ENCODE assay signal across 28 cellular contexts in the genomic region with DNA sequence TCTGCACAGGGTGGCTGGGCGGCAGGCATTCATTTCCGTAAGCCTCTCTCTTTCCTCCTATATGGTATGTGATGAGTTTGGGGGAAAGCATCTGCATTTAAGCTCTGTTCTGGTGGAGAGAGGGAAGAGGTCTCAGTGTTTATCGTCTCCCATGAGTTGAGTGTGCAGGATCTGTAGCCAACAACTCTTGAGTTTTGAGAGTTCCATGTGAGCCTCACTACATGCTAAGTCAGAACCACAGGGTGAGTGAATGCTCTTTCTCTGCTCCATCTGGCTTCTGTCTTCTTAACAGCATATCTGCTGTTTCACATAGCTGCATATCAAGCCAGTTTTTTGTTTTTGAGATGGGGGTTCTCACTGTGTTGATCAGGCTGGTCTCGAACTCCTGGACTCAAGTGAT. TPM values are rescaled to one million over a fixed set of nuclear protein-coding genes. Genes with fewer than 3 reads are reported as not detected.
DNase-seq lines count a peak whose midpoint lies in the region; ATAC-seq, FAIRE-seq and TF ChIP-seq lines count a peak whose summit lies in the region.
"Had no signal": no experiment of that assay in that cellular context is flagged by ENCODE, and none has a peak within 500 bp of the region (broad histone marks: within the 10 kb centered on the region; RNA-seq: fewer than 3 reads in every experiment).

No MANE protein-coding gene starts in this region.

- peak overlapping the region; percentile 2 for H3K27ac ChIP-seq in foreskin keratinocyte
- H3K27ac ChIP-seq: BLaER1 treated with 17β-estradiol and CSF1 and Interleukin-3, amounts not matched to agents 10 nM and 100 nM; cardiac muscle cell; colonic mucosa; left ventricle myocardium inferior; neural progenitor cell; VCaP had no signal

- H3K4me3 Mint-ChIP-seq in HFFc6 = no peak overlapping the region
- no peak overlapping the region for H3K4me3 Mint-ChIP-seq in natural killer cell
- H3K4me3 Mint-ChIP-seq: activated naive CD8-positive, alpha-beta T cell; neural progenitor cell had no signal

- H3K4me1 Mint-ChIP-seq in HFFc6 (ENCODE audit: low read depth) (peaks cover 18% of the 10 kb centered on the region), natural killer cell (peaks cover 22 to 26% of the 10 kb centered on the region in 2 donors)

- intact Hi-C loops in natural killer cell (cut with micrococcal nuclease) = no loop called here

- H3K27ac Mint-ChIP-seq in HFFc6 (peak overlapping the region; percentile 8; the same call in 1 of the 2 replicates), natural killer cell (no peak overlapping the region)
- H3K27ac Mint-ChIP-seq: activated naive CD8-positive, alpha-beta T cell; neural progenitor cell had no signal

- peaks cover 15% of the 10 kb centered on the region for H3K36me3 Mint-ChIP-seq in HFFc6 (ENCODE audit: low read depth)
- no peaks in the 10 kb centered on the region for H3K36me3 Mint-ChIP-seq in natural killer cell
- H3K36me3 Mint-ChIP-seq: activated naive CD8-positive, alpha-beta T cell; neural progenitor cell had no signal

- H3K9me3 Mint-ChIP-seq in HFFc6 (no peaks in the 10 kb centered on the region), natural killer cell (no peaks in the 10 kb centered on the region)
- H3K9me3 Mint-ChIP-seq: neural progenitor cell had no signal

- ATAC-seq in foreskin keratinocyte (no peak), natural killer cell (no peak)

- DNase-seq in HFFc6 (no peak), amniotic epithelial cell (ENCODE audit: low read depth) (peak; percentile 71), foreskin keratinocyte (no peak), urothelium cell line (ENCODE audit: low spot score) (no peak), CD1c-positive myeloid dendritic cell (ENCODE audit: extremely low spot score) (no peak), natural killer cell (no peak), NCI-H146 treated with DMSO at 0.1 percent for 48 hours (lab: John Stamatoyannopoulos, UW; ENCODE audit: unreplicated experiment) (no peak)
- DNase-seq: activated CD4-positive, alpha-beta T cell treated with anti-CD3 and anti-CD28 coated beads for 4 hours; activated effector memory CD4-positive, alpha-beta T cell treated with anti-CD3 and anti-CD28 coated beads, Interleukin-2, amount 50 U/mL, for 16 hours; activated T-cell treated with anti-CD3 and anti-CD28 coated beads, Interleukin-2, amount 50 U/mL, for 1 hour; aorta; colonic mucosa; DMS79 treated with DMSO at 0.1 percent for 48 hours; effector memory CD4-positive, alpha-beta T cell; GDM1; left ventricle myocardium inferior; NCI-H1048; NCI-H1694; NCI-H524; SHP77 treated with DMSO at 0.1 percent for 48 hours; small intestine; stimulated activated naive CD4-positive, alpha-beta T cell; T1000 had no signal

- peaks cover 10% of the 10 kb centered on the region for H3K4me1 ChIP-seq in foreskin keratinocyte
- H3K4me1 ChIP-seq: colonic mucosa, left ventricle myocardium inferior, neural progenitor cell had no signal

- FAIRE-seq in urothelium cell line (lab: Jason Lieb, UNC) = peak; percentile 30
- FAIRE-seq: small intestine had no signal

- H3K27me3 ChIP-seq in foreskin keratinocyte = no peaks in the 10 kb centered on the region
- H3K27me3 ChIP-seq: BLaER1 treated with 17β-estradiol and CSF1 and Interleukin-3, amounts not matched to agents 10 nM and 100 nM; cardiac muscle cell; colonic mucosa; neural progenitor cell had no signal

- peaks cover 3% of the 10 kb centered on the region for H3K27me3 Mint-ChIP-seq in HFFc6 (ENCODE audit: insufficient read depth)
- H3K27me3 Mint-ChIP-seq in natural killer cell (ENCODE audit: low read depth in 2 of 2) = peaks cover 11 to 12% of the 10 kb centered on the region in 2 donors

- no peak for TF ChIP-seq CTCF in HFFc6 (IDR thresholded peaks at IDR 0.05)
- TF ChIP-seq CTCF in foreskin keratinocyte (conservative IDR thresholded peaks at IDR 0.05) = no peak
- TF ChIP-seq CTCF in natural killer cell (IDR thresholded peaks at IDR 0.05) = no peak

RNA-seq across cellular contexts. Expression of a gene that starts 22.7 kb away (rescaled TPM):
- total RNA-seq in HFFc6 (2021; fragmentation: NEBNext Ultra II Directional; extraction: Animal tissue kit (Norgen Biotek cat#: 25700)) = 10 to 100 TPM; 29.4 to 47.5 (median 43.5) TPM
- total RNA-seq in foreskin keratinocyte = 35.2 and 51.7 TPM in 2 replicates
- 19.1 and 23.9 TPM in 2 replicates for polyA plus RNA-seq in foreskin keratinocyte
- 10 to 100 TPM in 1 of 3 donors, 1 to 10 TPM in 2; 5.3 to 26.1 (median 9.9) TPM for total RNA-seq in natural killer cell
